In genomic region chr18:45920367-45920766, GRCh38 we compare ENCODE assay signal across 9 cellular contexts. TPM values are rescaled to one million over a fixed set of nuclear protein-coding genes. Genes with fewer than 3 reads are reported as not detected.
DNase-seq lines count a peak whose midpoint lies in the region; ATAC-seq, FAIRE-seq and TF ChIP-seq lines count a peak whose summit lies in the region.
"Had no signal": no experiment of that assay in that cellular context is flagged by ENCODE, and none has a peak within 500 bp of the region (broad histone marks: within the 10 kb centered on the region; RNA-seq: fewer than 3 reads in every experiment).

No MANE protein-coding gene starts in this region.

- H4K20me1 ChIP-seq in astrocyte (ENCODE audit: insufficient read depth, low read length), result peaks cover 6% of the 10 kb centered on the region

- H3K27me3 Mint-ChIP-seq in astrocyte (ENCODE audit: low read depth, unreplicated experiment), result no peaks in the 10 kb centered on the region

- H3K4me3 ChIP-seq in MG63 (no peak overlapping the region), astrocyte (ENCODE audit: insufficient read depth, low read depth, low read length) (no peak overlapping the region)

- no peak overlapping the region for H3K27ac Mint-ChIP-seq in astrocyte (ENCODE audit: unreplicated experiment)

- no peak overlapping the region for H3K4me3 Mint-ChIP-seq in astrocyte (ENCODE audit: unreplicated experiment)
- H3K4me3 Mint-ChIP-seq: neural crest cell had no signal

- H3K27ac ChIP-seq in astrocyte (ENCODE audit: low read depth, low read length), result no peak overlapping the region

- H3K36me3 Mint-ChIP-seq in astrocyte (ENCODE audit: low read depth, unreplicated experiment), result peaks cover 20% of the 10 kb centered on the region

- ATAC-seq in GM19328 (IDR thresholded peaks at IDR 0.05; ENCODE audit: unreplicated experiment), result no peak
- ATAC-seq in HG02571 (IDR thresholded peaks at IDR 0.05; ENCODE audit: unreplicated experiment), result no peak

- no peak overlapping the region for H3K9ac ChIP-seq in astrocyte (ENCODE audit: low read length)

- TF ChIP-seq CTCF in astrocyte (IDR thresholded peaks at IDR 0.05; ENCODE audit: insufficient read depth, low read depth, low read length), result no peak

- H3K9me3 Mint-ChIP-seq in astrocyte (ENCODE audit: unreplicated experiment), result no peaks in the 10 kb centered on the region
- H3K9me3 Mint-ChIP-seq: neural crest cell had no signal

- no peaks in the 10 kb centered on the region for H3K79me2 ChIP-seq in astrocyte (ENCODE audit: insufficient read depth, low read length)

- H3K27me3 ChIP-seq in MG63 (no peaks in the 10 kb centered on the region), astrocyte (ENCODE audit: insufficient read depth, low read length) (no peaks in the 10 kb centered on the region)

- H3K4me2 ChIP-seq in astrocyte (ENCODE audit: low read length), result no peak overlapping the region

- no peaks in the 10 kb centered on the region for H3K4me1 ChIP-seq in astrocyte (ENCODE audit: insufficient read depth, low read length)

- FAIRE-seq in astrocyte (lab: Jason Lieb, UNC), result no peak

- no peaks in the 10 kb centered on the region for H3K4me1 Mint-ChIP-seq in astrocyte (ENCODE audit: low read depth, unreplicated experiment)

- H3K36me3 ChIP-seq in MG63 (peaks cover 77% of the 10 kb centered on the region), astrocyte (ENCODE audit: insufficient read depth, low read length) (peaks cover 61% of the 10 kb centered on the region)

- no peaks in the 10 kb centered on the region for H3K9me3 ChIP-seq in MG63
- H3K9me3 ChIP-seq in astrocyte (ENCODE audit: insufficient read depth, low read depth, low read length), result no peaks in the 10 kb centered on the region

- peak; percentile 63 for DNase-seq in AG08395 (ENCODE audit: low spot score)
- peak; percentile 89 for DNase-seq in MG63
- peak; percentile 51 for DNase-seq in astrocyte (ENCODE audit: low read depth)
- peak; percentile 87 for DNase-seq in kidney tubule cell (ENCODE audit: low spot score)
- DNase-seq in iPS-NIHi11 (ENCODE audit: low spot score), result no peak
- DNase-seq in activated CD8-positive, alpha-beta memory T cell treated with anti-CD3 and anti-CD28 coated beads, Interleukin-2, amount 50 U/mL, for 48 hours, result no peak

- no peak overlapping the region for H2AFZ ChIP-seq in astrocyte (ENCODE audit: low read depth, low read length)

RNA-seq across cellular contexts. Expression of gene EPG5, which starts 46.8 kb away (rescaled TPM):
- 9.4 and 14.2 TPM in 2 replicates for total RNA-seq in MG63 (2014; rRNA removed; shearing (Covaris generic); ENCODE audit: low replicate concordance)
- total RNA-seq in astrocyte, result 24.0 and 29.0 TPM in 2 replicates

Comparison
In these comparisons a context has a peak if more than half of its experiments do, and no peak if none do; other contexts are left out.
1. DNase-seq: peak in AG08395 (single experiment), MG63 (single experiment), astrocyte (single experiment) and kidney tubule cell (single experiment); none in iPS-NIHi11 (single experiment) and activated CD8-positive, alpha-beta memory T cell treated with anti-CD3 and anti-CD28 coated beads, Interleukin-2, amount 50 U/mL, for 48 hours (single experiment).